Comparison of ENCODE assay signal across 11 cellular contexts in the genomic region with DNA sequence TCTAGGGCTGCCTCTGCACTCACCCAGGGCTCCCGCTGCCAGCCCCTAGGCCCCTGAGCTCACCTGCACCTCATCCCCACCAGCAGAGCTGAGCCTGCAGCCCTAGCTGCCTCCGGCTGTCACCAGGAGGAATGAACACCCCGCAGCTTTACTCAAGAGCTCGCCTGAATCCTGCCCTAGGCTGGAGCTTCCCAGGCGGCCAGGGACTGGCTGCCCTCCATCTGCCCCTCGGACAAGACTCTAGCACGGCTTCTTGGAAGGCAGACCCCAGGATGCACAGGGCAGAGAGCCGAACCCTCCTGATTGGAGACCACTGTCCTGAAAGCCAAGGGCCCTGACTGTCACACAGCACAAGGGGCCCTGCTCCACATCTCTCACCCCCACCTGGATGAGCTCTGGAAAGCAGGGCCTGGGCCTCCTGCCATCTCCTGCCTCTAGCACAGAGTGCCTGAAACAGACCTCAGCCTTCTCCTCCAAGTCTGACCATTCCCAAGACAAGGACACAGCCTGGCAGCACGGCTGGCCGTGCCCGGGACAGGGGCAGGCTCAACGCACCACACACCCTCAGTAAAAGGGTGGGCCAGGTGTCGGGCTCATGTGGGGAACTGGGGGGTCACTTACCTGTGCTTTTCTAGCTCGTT. TPM values are rescaled to one million over a fixed set of nuclear protein-coding genes. Genes with fewer than 3 reads are reported as not detected.
DNase-seq lines count a peak whose midpoint lies in the region; TF ChIP-seq lines count a peak whose summit lies in the region.
"Had no signal": no experiment of that assay in that cellular context is flagged by ENCODE, and none has a peak within 500 bp of the region (broad histone marks: within the 10 kb centered on the region; RNA-seq: fewer than 3 reads in every experiment).

No MANE protein-coding gene starts in this region.

- H3K4me3 ChIP-seq in fibroblast of pulmonary artery (replicated peaks; ENCODE audit: low read depth, low read length): peak overlapping the region; percentile 5
- no peak overlapping the region for H3K4me3 ChIP-seq in urinary bladder (ENCODE audit: low read depth, low read length)

- no peak overlapping the region for H3K27ac Mint-ChIP-seq in activated naive CD4-positive, alpha-beta T cell treated with anti-CD3 and anti-CD28 coated beads, Interleukin-2, amount 10 ng/mL, durations not matched to agents 7 days and 5 days
- H3K27ac Mint-ChIP-seq in nephron progenitor cell: peak overlapping the region; percentile 80

- no peaks in the 10 kb centered on the region for H3K36me3 ChIP-seq in urinary bladder (ENCODE audit: insufficient read depth)

- CTCF ChIA-PET in activated naive CD4-positive, alpha-beta T cell treated with anti-CD3 and anti-CD28 coated beads, Interleukin-2, amount 10 ng/mL, durations not matched to agents 7 days and 5 days (lab: Charles Lee): interaction anchor here (1.4 to 1.7 kb wide), 2 partner anchors 9 to 37 kb away, joined by 3 to 4 read pairs; no protein-coding TSS in a partner anchor

- DNase-seq in activated naive CD4-positive, alpha-beta T cell treated with anti-CD3 and anti-CD28 coated beads, Interleukin-2, amount 10 ng/mL, durations not matched to agents 7 days and 5 days: peak; percentile 12
- no peak for DNase-seq in activated naive CD4-positive, alpha-beta T cell treated with anti-CD3 and anti-CD28 coated beads, Interleukin-2, amount 50 U/mL, for 16 hours
- DNase-seq in fibroblast of pulmonary artery (ENCODE audit: low read depth): no peak
- DNase-seq in nephron progenitor cell: no peak
- DNase-seq in UCSD-AML1 (lab: John Stamatoyannopoulos, UW; ENCODE audit: unreplicated experiment): no peak
- no peak for DNase-seq in effector CD8-positive, alpha-beta T cell (lab: John Stamatoyannopoulos, UW)
- DNase-seq in superior temporal gyrus (ENCODE audit: extremely low spot score): no peak
- DNase-seq: NCI-H187, SIG-M5 had no signal

- no peaks in the 10 kb centered on the region for H3K9me3 Mint-ChIP-seq in activated naive CD4-positive, alpha-beta T cell treated with anti-CD3 and anti-CD28 coated beads, Interleukin-2, amount 10 ng/mL, durations not matched to agents 7 days and 5 days
- no peaks in the 10 kb centered on the region for H3K9me3 Mint-ChIP-seq in nephron progenitor cell

- WGBS in urinary bladder: 71% methylated on average over 14 of the region's 14 CpGs

- TF ChIP-seq CTCF in fibroblast of pulmonary artery (IDR thresholded peaks at IDR 0.05; ENCODE audit: low read length, missing control alignments): no peak
- no peak for TF ChIP-seq CTCF in nephron progenitor cell (IDR thresholded peaks at IDR 0.05)

- peak overlapping the region; percentile 46 for H3K27ac ChIP-seq in urinary bladder (ENCODE audit: low read depth)
- H3K27ac ChIP-seq: HL-60 had no signal

- H3K27me3 Mint-ChIP-seq in activated naive CD4-positive, alpha-beta T cell treated with anti-CD3 and anti-CD28 coated beads, Interleukin-2, amount 10 ng/mL, durations not matched to agents 7 days and 5 days: no peaks in the 10 kb centered on the region
- H3K27me3 Mint-ChIP-seq in nephron progenitor cell (ENCODE audit: low read depth, poor library complexity): no peaks in the 10 kb centered on the region

- no peaks in the 10 kb centered on the region for H3K36me3 Mint-ChIP-seq in activated naive CD4-positive, alpha-beta T cell treated with anti-CD3 and anti-CD28 coated beads, Interleukin-2, amount 10 ng/mL, durations not matched to agents 7 days and 5 days
- peaks cover 17% of the 10 kb centered on the region for H3K36me3 Mint-ChIP-seq in nephron progenitor cell (ENCODE audit: low read depth)

- H3K4me3 Mint-ChIP-seq in activated naive CD4-positive, alpha-beta T cell treated with anti-CD3 and anti-CD28 coated beads, Interleukin-2, amount 10 ng/mL, durations not matched to agents 7 days and 5 days: no peak overlapping the region
- no peak overlapping the region for H3K4me3 Mint-ChIP-seq in nephron progenitor cell

- no peaks in the 10 kb centered on the region for H3K4me1 Mint-ChIP-seq in activated naive CD4-positive, alpha-beta T cell treated with anti-CD3 and anti-CD28 coated beads, Interleukin-2, amount 10 ng/mL, durations not matched to agents 7 days and 5 days
- H3K4me1 Mint-ChIP-seq in nephron progenitor cell: peaks cover 34% of the 10 kb centered on the region

- H3K4me1 ChIP-seq in urinary bladder (ENCODE audit: insufficient read depth): no peaks in the 10 kb centered on the region

RNA-seq across cellular contexts. Expression of a gene that starts 4.4 kb away (rescaled TPM):
- total RNA-seq in urinary bladder: 27.3 TPM
- 55.2 TPM for polyA plus RNA-seq in urinary bladder

RNA-seq across cellular contexts. Expression of a gene that starts 15.6 kb away (rescaled TPM):
- total RNA-seq in urinary bladder: 26.6 TPM
- polyA plus RNA-seq in urinary bladder: 8.1 TPM

RNA-seq across cellular contexts. Expression of a gene that starts 15.6 kb away (rescaled TPM):
- total RNA-seq in urinary bladder: 3.1 TPM
- 1.0 TPM for polyA plus RNA-seq in urinary bladder
